ENCODE assay signal across 17 cellular contexts in the genomic region with DNA sequence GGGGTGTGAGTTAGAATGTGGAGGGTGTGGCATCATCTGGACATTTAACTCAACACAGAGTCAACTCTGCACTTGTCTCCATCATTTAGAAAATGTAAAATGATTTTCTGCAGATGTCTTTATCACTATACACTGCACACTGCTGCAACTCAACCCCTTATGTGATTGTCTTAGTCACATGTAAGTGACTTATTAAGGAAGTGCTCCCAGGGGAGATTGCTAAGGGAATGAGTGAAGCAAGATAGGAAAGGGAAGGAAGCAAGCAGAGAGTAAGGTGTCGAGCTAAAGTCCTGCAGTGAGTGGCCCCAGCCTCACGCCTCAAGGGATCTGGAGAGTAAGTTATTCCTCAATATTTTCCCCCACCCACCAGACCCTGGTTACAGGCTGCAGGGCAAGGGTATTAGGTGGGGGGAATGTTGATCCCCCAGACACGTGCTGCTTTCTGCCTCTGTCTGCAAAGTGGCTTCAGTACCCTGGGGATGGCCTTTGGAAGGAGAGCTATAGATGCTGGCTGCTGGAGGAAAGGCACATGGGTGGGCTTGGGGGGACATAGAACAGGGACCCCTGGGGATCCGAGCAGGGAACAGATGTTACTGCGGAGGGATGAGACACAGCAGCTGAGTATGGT. TPM values are rescaled to one million over a fixed set of nuclear protein-coding genes. Genes with fewer than 3 reads are reported as not detected.
DNase-seq lines count a peak whose midpoint lies in the region; ATAC-seq and TF ChIP-seq lines count a peak whose summit lies in the region.
"Had no signal": no experiment of that assay in that cellular context is flagged by ENCODE, and none has a peak within 500 bp of the region (broad histone marks: within the 10 kb centered on the region; RNA-seq: fewer than 3 reads in every experiment).

No MANE protein-coding gene starts in this region.

- H3K4me1 Mint-ChIP-seq in glutamatergic neuron (ENCODE audit: low read depth, unreplicated experiment), result peaks cover 12% of the 10 kb centered on the region

- H3K4me3 Mint-ChIP-seq in glutamatergic neuron (ENCODE audit: unreplicated experiment), result peak overlapping the region; percentile 34
- H3K4me3 Mint-ChIP-seq: CD4-positive, CD25-positive, alpha-beta regulatory T cell; H9 had no signal

- H3K4me1 ChIP-seq in heart left ventricle, result peaks cover 8 to 24% (median 17%) of the 10 kb centered on the region in 12 donors

- ATAC-seq in Right ventricle myocardium inferior (no peak), heart left ventricle (no peak)
- ATAC-seq: Panc1 had no signal

- 66 to 79% (median 72%) methylated on average over 5 of the region's 5 CpGs for WGBS in heart left ventricle, 4 donors

- H3K27me3 Mint-ChIP-seq in glutamatergic neuron (ENCODE audit: unreplicated experiment), result peaks cover 1% of the 10 kb centered on the region

- no peaks in the 10 kb centered on the region for H3K36me3 ChIP-seq in heart left ventricle
- no peaks in the 10 kb centered on the region for H3K36me3 ChIP-seq in H7 (replicated peaks; ENCODE audit: control insufficient read depth, insufficient read depth, low read length)

- H3K27ac Mint-ChIP-seq in glutamatergic neuron (ENCODE audit: unreplicated experiment), result no peak overlapping the region
- H3K27ac Mint-ChIP-seq: CD4-positive, CD25-positive, alpha-beta regulatory T cell; H9 had no signal

- intact Hi-C loops in Right ventricle myocardium inferior (cut with DNase I) (no loop called here), heart left ventricle (cut with DNase I) (loop anchor here in 3 of 10 donors (5.0 to 10.0 kb wide), 3 partner anchors 48 to 436 kb away; partner anchors contain the start of gene RPL3 (in 2 of the 3))

- no peak overlapping the region for H3K27ac ChIP-seq in heart left ventricle
- H3K27ac ChIP-seq: HL-60 had no signal

- DNase-seq in Right ventricle myocardium inferior (ENCODE audit: missing footprints), result peak; percentile 50
- no peak for DNase-seq in heart left ventricle
- DNase-seq in MV-4-11 (lab: John Stamatoyannopoulos, UW), result peak; percentile 43
- no peak for DNase-seq in glutamatergic neuron
- DNase-seq in HuH-7 (ENCODE audit: low spot score), result no peak
- no peak for DNase-seq in NCI-H1694 treated with DMSO at 0.1 percent for 48 hours (lab: John Stamatoyannopoulos, UW)
- no peak for DNase-seq in H7
- DNase-seq: AML-193; CD4-positive, CD25-positive, alpha-beta regulatory T cell; DMS53; H9; NCI-H1417; NCI-H2029 treated with DMSO at 0.1 percent for 48 hours; NCI-H510A treated with DMSO at 0.1 percent for 48 hours; SK-N-SH had no signal

- peaks cover 1% of the 10 kb centered on the region for H3K9me3 Mint-ChIP-seq in glutamatergic neuron (ENCODE audit: unreplicated experiment)
- H3K9me3 Mint-ChIP-seq: H9 had no signal

- no peak overlapping the region for H3K4me3 ChIP-seq in heart left ventricle
- H3K4me3 ChIP-seq in H7 (ENCODE audit: insufficient read depth, low read depth, low read length), result no peak overlapping the region

- H3K36me3 Mint-ChIP-seq in glutamatergic neuron (ENCODE audit: unreplicated experiment), result no peaks in the 10 kb centered on the region
- H3K36me3 Mint-ChIP-seq: CD4-positive, CD25-positive, alpha-beta regulatory T cell had no signal

- TF ChIP-seq POLR2A in heart left ventricle (IDR thresholded peaks at IDR 0.05), result no peak

- TF ChIP-seq CTCF in heart left ventricle (IDR thresholded peaks at IDR 0.05) (no peak), glutamatergic neuron (IDR thresholded peaks at IDR 0.05; ENCODE audit: partially characterized antibody, unreplicated experiment) (no peak)

- H3K27me3 ChIP-seq in heart left ventricle, result no peaks in the 10 kb centered on the region
- H3K27me3 ChIP-seq in H7 (ENCODE audit: control insufficient read depth, insufficient read depth, low read length), result no peaks in the 10 kb centered on the region

- H3K9me3 ChIP-seq in heart left ventricle, result no peaks in the 10 kb centered on the region
- H3K9me3 ChIP-seq: SK-N-SH had no signal

RNA-seq across cellular contexts. Expression of gene CBX6, which starts 7.2 kb away (rescaled TPM):
- 39.3 TPM for total RNA-seq in Right ventricle myocardium inferior
- total RNA-seq in heart left ventricle, result 10 to 100 TPM; 28.3 to 59.0 (median 43.9) TPM
- 10 to 100 TPM; 21.1 to 43.5 TPM for polyA plus RNA-seq in heart left ventricle
- 27.6 TPM for total RNA-seq in glutamatergic neuron (ENCODE audit: unreplicated experiment)
- total RNA-seq in H7 (2014; rRNA removed; shearing (Covaris generic)), result 18.3 and 19.2 TPM in 2 replicates

RNA-seq across cellular contexts. Expression of gene NPTXR, which starts 35.4 kb away (rescaled TPM):
- total RNA-seq in Right ventricle myocardium inferior (19.7 TPM), heart left ventricle (10 to 100 TPM; 15.4 to 34.0 (median 20.7) TPM), glutamatergic neuron (ENCODE audit: unreplicated experiment) (9.2 TPM)
- 10 to 100 TPM; 18.8 to 19.1 TPM for polyA plus RNA-seq in heart left ventricle
- 3.6 and 3.7 TPM in 2 replicates for total RNA-seq in H7 (2014; rRNA removed; shearing (Covaris generic))

Comparison
In these comparisons a context has a peak if more than half of its experiments do, and no peak if none do; other contexts are left out.
1. DNase-seq: peak in Right ventricle myocardium inferior (single experiment) and MV-4-11 (single experiment); none in heart left ventricle (0 of 5), glutamatergic neuron (single experiment), HuH-7 (single experiment), NCI-H1694 treated with DMSO at 0.1 percent for 48 hours (single experiment) and H7 (single experiment).